Comparison of ENCODE assay signal across 1 cellular context in genomic region chr13:113448545-113448884, GRCh38.
TF ChIP-seq lines count a peak whose summit lies in the region.

No MANE protein-coding gene starts in this region.

TF ChIP-seq in SK-N-SH, 30 proteins besides CTCF, POLR2A, EP300 and RAD21 (continued from another document):
- TF ChIP-seq, protein P1, sequence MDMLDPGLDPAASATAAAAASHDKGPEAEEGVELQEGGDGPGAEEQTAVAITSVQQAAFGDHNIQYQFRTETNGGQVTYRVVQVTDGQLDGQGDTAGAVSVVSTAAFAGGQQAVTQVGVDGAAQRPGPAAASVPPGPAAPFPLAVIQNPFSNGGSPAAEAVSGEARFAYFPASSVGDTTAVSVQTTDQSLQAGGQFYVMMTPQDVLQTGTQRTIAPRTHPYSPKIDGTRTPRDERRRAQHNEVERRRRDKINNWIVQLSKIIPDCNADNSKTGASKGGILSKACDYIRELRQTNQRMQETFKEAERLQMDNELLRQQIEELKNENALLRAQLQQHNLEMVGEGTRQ (IDR thresholded peaks at IDR 0.05; ENCODE audit: borderline replicate concordance, low read depth, low read length) = no peak
- TF ChIP-seq ELF1 (IDR thresholded peaks at IDR 0.05) (no peak), CHD2 (IDR thresholded peaks at IDR 0.05; ENCODE audit: low read length, partially characterized antibody) (no peak), GABPA (IDR thresholded peaks at IDR 0.05; ENCODE audit: low read depth) (no peak)
